17 cellular contexts compared by ENCODE assay signal in genomic region chr9:114008667-114009410, GRCh38.
A peak's percentile ranks its signal among the peaks of the same experiment; 100 is the strongest.
DNase-seq lines count a peak whose midpoint lies in the region; ATAC-seq and TF ChIP-seq lines count a peak whose summit lies in the region.
"Had no signal": no experiment of that assay in that cellular context is flagged by ENCODE, and none has a peak within 500 bp of the region (broad histone marks: within the 10 kb centered on the region; RNA-seq: fewer than 3 reads in every experiment).

No MANE protein-coding gene starts in this region.

- H3K9me2 ChIP-seq in OCI-LY7 (ENCODE audit: insufficient read depth, low read length), result no peaks in the 10 kb centered on the region

- peaks cover 4% of the 10 kb centered on the region for H3K9me3 Mint-ChIP-seq in type B pancreatic cell

- no peak overlapping the region for H3K27ac Mint-ChIP-seq in type B pancreatic cell
- H3K27ac Mint-ChIP-seq: stimulated activated naive CD8-positive, alpha-beta T cell treated with anti-CD3 and anti-CD28 coated beads, Interleukin-15, Interleukin-2, amounts not matched to agents 100 ng/mL and 50 ng/mL, for 24 hours had no signal

- H3K4me3 ChIP-seq in adrenal gland (no peak overlapping the region), OCI-LY7 (ENCODE audit: low read depth, low read length, poor library complexity, severe bottlenecking) (no peak overlapping the region)
- H3K4me3 ChIP-seq: heart left ventricle, pancreas had no signal

- no peak overlapping the region for H3K4me2 ChIP-seq in OCI-LY7 (ENCODE audit: low read length)

- H2AFZ ChIP-seq in OCI-LY7 (ENCODE audit: low read length), result no peak overlapping the region

- CTCF ChIA-PET in OCI-LY7 (lab: Charles Lee; ENCODE audit: unreplicated experiment), result no interaction called here

- POLR2A ChIA-PET in OCI-LY7 (lab: Charles Lee), result no interaction called here

- no peaks in the 10 kb centered on the region for H4K20me1 ChIP-seq in OCI-LY7 (ENCODE audit: insufficient read depth, low read length)

- WGBS in adrenal gland, 4 donors, result 81 to 85% (median 83%) methylated on average over 5 to 9 of the region's 9 CpGs

- no peak for TF ChIP-seq POLR2A in adrenal gland (IDR thresholded peaks at IDR 0.05)

- H3K4me1 ChIP-seq in adrenal gland (replicated peaks in 1 of 2), result peaks cover 5 to 13% of the 10 kb centered on the region in 2 donors
- no peaks in the 10 kb centered on the region for H3K4me1 ChIP-seq in OCI-LY7 (ENCODE audit: insufficient read depth, low read length, poor library complexity, severe bottlenecking)
- H3K4me1 ChIP-seq: pancreas had no signal

- no peaks in the 10 kb centered on the region for H3K79me2 ChIP-seq in OCI-LY7 (ENCODE audit: insufficient read depth, low read depth, low read length)

- H3K9me3 ChIP-seq in adrenal gland (replicated peaks in 1 of 3) (no peaks in the 10 kb centered on the region), OCI-LY7 (ENCODE audit: low read length) (no peaks in the 10 kb centered on the region)
- H3K9me3 ChIP-seq: pancreas had no signal

- no peaks in the 10 kb centered on the region for H3K27me3 ChIP-seq in adrenal gland
- H3K27me3 ChIP-seq: heart left ventricle, pancreas had no signal

- H3K4me3 Mint-ChIP-seq in type B pancreatic cell, result no peak overlapping the region
- H3K4me3 Mint-ChIP-seq: stimulated activated naive CD8-positive, alpha-beta T cell treated with anti-CD3 and anti-CD28 coated beads, Interleukin-15, Interleukin-2, amounts not matched to agents 100 ng/mL and 50 ng/mL, for 24 hours had no signal

- H3K36me3 Mint-ChIP-seq in type B pancreatic cell, result peaks cover 44% of the 10 kb centered on the region

- intact Hi-C loops in adrenal gland (cut with DNase I) (no loop called here), OCI-LY7 (cut with micrococcal nuclease; ENCODE audit: unreplicated experiment) (no loop called here)

- TF ChIP-seq CTCF in adrenal gland (IDR thresholded peaks at IDR 0.05) (no peak), type B pancreatic cell (conservative IDR thresholded peaks at IDR 0.05) (no peak), OCI-LY7 (conservative IDR thresholded peaks at IDR 0.05; ENCODE audit: low read length) (no peak)

- H3K27me3 Mint-ChIP-seq in type B pancreatic cell, result no peaks in the 10 kb centered on the region
- H3K27me3 Mint-ChIP-seq: stimulated activated naive CD8-positive, alpha-beta T cell treated with anti-CD3 and anti-CD28 coated beads, Interleukin-15, Interleukin-2, amounts not matched to agents 100 ng/mL and 50 ng/mL, for 24 hours had no signal

- H3K36me3 ChIP-seq in adrenal gland (replicated peaks in 1 of 2) (peaks cover 0 to 8% of the 10 kb centered on the region in 2 donors), OCI-LY7 (ENCODE audit: insufficient read depth, low read length) (no peaks in the 10 kb centered on the region)

- ATAC-seq in HG02884 (IDR thresholded peaks at IDR 0.05; ENCODE audit: unreplicated experiment), result no peak
- ATAC-seq: heart left ventricle, HepG2 had no signal

- H3K4me1 Mint-ChIP-seq in type B pancreatic cell (ENCODE audit: unreplicated experiment), result no peaks in the 10 kb centered on the region

- no peak overlapping the region for H3K27ac ChIP-seq in adrenal gland
- no peak overlapping the region for H3K27ac ChIP-seq in OCI-LY7 (ENCODE audit: low read depth, low read length, poor library complexity, severe bottlenecking)
- H3K27ac ChIP-seq: C4-2B, heart left ventricle, pancreas had no signal

- BruUV-seq in OCI-LY7 (replicated peaks; lab: Mats Ljungman, UMichigan), result no TSS peak

- DNase-seq in activated effector memory CD4-positive, alpha-beta T cell treated with anti-CD3 and anti-CD28 coated beads, Interleukin-2, amount 50 U/mL, for 16 hours, result peak; percentile 38
- no peak for DNase-seq in activated effector memory CD4-positive, alpha-beta T cell treated with Interleukin-2 at 50 U/mL for 16 hours
- DNase-seq in adrenal gland, result peak in 4 of 7 donors; percentile 4 to 50 (median 16)
- peak; percentile 8 for DNase-seq in mucosa of gallbladder (ENCODE audit: low spot score)
- DNase-seq in type B pancreatic cell (ENCODE audit: extremely low spot score, unreplicated experiment), result peak; percentile 47
- no peak for DNase-seq in dermis blood vessel endothelial cell
- no peak for DNase-seq in OCI-LY7 (ENCODE audit: low spot score)
- DNase-seq: amniotic stem cell, GF-D8, NCI-H526 treated with DMSO at 0.1 percent for 48 hours, SHP77 treated with DMSO at 0.1 percent for 48 hours had no signal

Comparison
In these comparisons a context has a peak if more than half of its experiments do, and no peak if none do; other contexts are left out.
1. DNase-seq: peak in activated effector memory CD4-positive, alpha-beta T cell treated with anti-CD3 and anti-CD28 coated beads, Interleukin-2, amount 50 U/mL, for 16 hours (single experiment), adrenal gland (4 of 7), mucosa of gallbladder (single experiment) and type B pancreatic cell (single experiment); none in activated effector memory CD4-positive, alpha-beta T cell treated with Interleukin-2 at 50 U/mL for 16 hours (single experiment), dermis blood vessel endothelial cell (single experiment) and OCI-LY7 (single experiment).